ENCODE assay signal across 7 cellular contexts in genomic region chr2:128105072-128105471, GRCh38.
"Had no signal": no experiment of that assay in that cellular context is flagged by ENCODE, and none has a peak within 500 bp of the region (broad histone marks: within the 10 kb centered on the region; RNA-seq: fewer than 3 reads in every experiment).

No MANE protein-coding gene starts in this region.

- H3K4me3 ChIP-seq: K562 had no signal

- DNase-seq: IMR-90, KBM-7 had no signal

- H3K4me3 Mint-ChIP-seq: IgD-negative memory B cell had no signal

- H3K27me3 Mint-ChIP-seq: IgD-negative memory B cell had no signal

- H3K9me3 Mint-ChIP-seq: IgD-negative memory B cell had no signal

- H3K27ac ChIP-seq: HL-60 had no signal

- FAIRE-seq: HepG2, HTR-8/SVneo, K562 had no signal

- ATAC-seq: HepG2, K562 had no signal
